Comparison of ENCODE assay signal across 1 cellular context in the genomic region with DNA sequence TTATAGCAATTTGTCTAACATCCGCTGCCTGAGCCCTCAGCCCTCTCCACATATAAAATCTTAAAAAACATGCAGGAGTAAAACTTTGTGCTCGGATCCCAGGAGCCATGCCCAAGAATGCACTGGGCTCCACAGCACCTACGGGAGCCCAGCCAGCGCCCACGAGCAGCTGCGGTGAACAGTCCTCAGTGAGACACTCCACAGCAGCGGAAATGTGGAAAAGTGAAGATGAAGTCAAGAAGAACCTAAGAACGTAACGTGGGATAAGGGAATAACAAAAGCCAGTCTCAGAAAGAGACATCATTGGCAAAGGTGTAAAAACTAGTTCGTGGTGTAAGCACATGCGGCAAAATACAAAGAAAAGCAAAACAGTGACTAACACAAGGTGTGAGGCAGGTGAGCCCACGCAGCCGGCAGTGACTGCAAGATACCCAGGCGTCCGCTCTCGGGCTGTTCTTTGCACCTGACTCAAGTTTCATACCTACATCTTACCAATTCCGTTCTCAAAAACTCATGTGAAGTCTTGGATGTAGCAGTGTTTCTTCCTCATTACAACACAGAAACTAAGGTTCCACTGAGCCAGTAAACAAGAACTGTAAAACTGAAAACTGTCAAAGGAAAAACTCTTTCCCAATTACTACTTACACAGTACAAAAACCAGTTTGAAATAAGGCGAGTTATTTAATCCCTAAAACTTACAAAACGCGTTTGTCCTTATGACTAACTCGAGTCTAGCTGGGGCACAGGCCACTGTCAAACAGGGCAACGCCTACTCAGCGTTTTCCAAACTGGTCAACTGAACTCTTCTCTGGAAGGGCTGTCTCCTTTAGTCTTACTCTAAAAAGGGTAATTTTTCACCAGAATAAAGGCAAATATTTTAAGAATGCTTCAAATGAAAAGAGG.
TF ChIP-seq lines count a peak whose summit lies in the region.

No MANE protein-coding gene starts in this region.

TF ChIP-seq in GM12878, 131 proteins besides CTCF, POLR2A, EP300 and RAD21 (continued from another document):
- TF ChIP-seq NBN (IDR thresholded peaks at IDR 0.05) (0 out of 2 replicates have a peak, but pooled peaks have one; percentile 17), BHLHE40 (IDR thresholded peaks at IDR 0.05; ENCODE audit: borderline replicate concordance in 1 of 2, low read depth in 2 of 2, low read length in 1 of 2) (peak in 1 of 2 experiments; percentile 34; a peak in 1 of 4 replicates), IKZF1 (conservative IDR thresholded peaks at IDR 0.05) (0 out of 2 replicates have a peak, but pooled peaks have one; percentile 7)
- TF ChIP-seq, protein P1, sequence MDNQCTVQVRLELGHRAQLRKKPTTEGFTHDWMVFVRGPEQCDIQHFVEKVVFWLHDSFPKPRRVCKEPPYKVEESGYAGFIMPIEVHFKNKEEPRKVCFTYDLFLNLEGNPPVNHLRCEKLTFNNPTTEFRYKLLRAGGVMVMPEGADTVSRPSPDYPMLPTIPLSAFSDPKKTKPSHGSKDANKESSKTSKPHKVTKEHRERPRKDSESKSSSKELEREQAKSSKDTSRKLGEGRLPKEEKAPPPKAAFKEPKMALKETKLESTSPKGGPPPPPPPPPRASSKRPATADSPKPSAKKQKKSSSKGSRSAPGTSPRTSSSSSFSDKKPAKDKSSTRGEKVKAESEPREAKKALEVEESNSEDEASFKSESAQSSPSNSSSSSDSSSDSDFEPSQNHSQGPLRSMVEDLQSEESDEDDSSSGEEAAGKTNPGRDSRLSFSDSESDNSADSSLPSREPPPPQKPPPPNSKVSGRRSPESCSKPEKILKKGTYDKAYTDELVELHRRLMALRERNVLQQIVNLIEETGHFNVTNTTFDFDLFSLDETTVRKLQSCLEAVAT (IDR thresholded peaks at IDR 0.05), result peak; percentile 89
TF ChIP-seq in GM12878: peak in this region for 4.
